Comparison of ENCODE assay signal across 26 cellular contexts in genomic region chr18:12431561-12431960, GRCh38. TPM values are rescaled to one million over a fixed set of nuclear protein-coding genes. Genes with fewer than 3 reads are reported as not detected.
"Had no signal": no experiment of that assay in that cellular context is flagged by ENCODE, and none has a peak within 500 bp of the region (broad histone marks: within the 10 kb centered on the region; RNA-seq: fewer than 3 reads in every experiment).

No MANE protein-coding gene starts in this region.

- H3K9me3 ChIP-seq: left lung, mucosa of descending colon, ovary, suprapubic skin, thoracic aorta, tibial artery, upper lobe of right lung had no signal

- H3K27ac ChIP-seq: left lung, ovary, suprapubic skin, thoracic aorta, tibial artery, upper lobe of right lung had no signal

- H3K27me3 Mint-ChIP-seq: naive thymus-derived CD8-positive, alpha-beta T cell; progenitor cell of endocrine pancreas; stimulated activated memory B cell treated with anti-CD40 and anti-IgM and Interleukin-4, amounts not matched to agents 10 μg/mL and 1 μg/mL and 100 μg/mL, for 72 hours; stimulated activated naive CD8-positive, alpha-beta T cell treated with anti-CD3 and anti-CD28 coated beads, Interleukin-15, amount 100 ng/mL, for 72 hours had no signal

- H3K36me3 ChIP-seq: ovary, upper lobe of right lung had no signal

- H3K27ac Mint-ChIP-seq: immature natural killer cell; progenitor cell of endocrine pancreas; stimulated activated memory B cell treated with anti-CD40 and anti-IgM and Interleukin-4, amounts not matched to agents 10 μg/mL and 1 μg/mL and 100 μg/mL, for 72 hours; stimulated activated naive CD8-positive, alpha-beta T cell treated with anti-CD3 and anti-CD28 coated beads, Interleukin-15, amount 100 ng/mL, for 72 hours had no signal

- H3K4me3 Mint-ChIP-seq: immature natural killer cell; naive thymus-derived CD8-positive, alpha-beta T cell; stimulated activated memory B cell treated with anti-CD40 and anti-IgM and Interleukin-4, amounts not matched to agents 10 μg/mL and 1 μg/mL and 100 μg/mL, for 72 hours; stimulated activated naive CD8-positive, alpha-beta T cell treated with anti-CD3 and anti-CD28 coated beads, Interleukin-15, amount 100 ng/mL, for 72 hours had no signal

- H3K4me3 ChIP-seq: left lung, lung, mucosa of descending colon, ovary, suprapubic skin, thoracic aorta, tibial artery, upper lobe of right lung had no signal

- H3K4me1 ChIP-seq: left lung, suprapubic skin, tibial artery, upper lobe of right lung had no signal

- H3K9me3 Mint-ChIP-seq: immature natural killer cell; naive thymus-derived CD8-positive, alpha-beta T cell; stimulated activated memory B cell treated with anti-CD40 and anti-IgM and Interleukin-4, amounts not matched to agents 10 μg/mL and 1 μg/mL and 100 μg/mL, for 72 hours; stimulated activated naive CD8-positive, alpha-beta T cell treated with anti-CD3 and anti-CD28 coated beads, Interleukin-15, amount 100 ng/mL, for 72 hours had no signal

- DNase-seq: hippocampal formation; immature natural killer cell; kidney; left colon; left lung; midbrain; mucosa of descending colon; naive thymus-derived CD8-positive, alpha-beta T cell; ovary; retina; small intestine; stimulated activated CD4-positive, alpha-beta T cell treated with anti-CD3 and anti-CD28 coated beads, Interleukin-1b, Interleukin-23, amount 100 ng/mL, for 48 hours; stimulated activated CD4-positive, alpha-beta T cell treated with anti-CD3 and anti-CD28 coated beads, Interleukin-2, amount 100 ng/mL, for 48 hours; stimulated activated CD4-positive, alpha-beta T cell treated with anti-CD3 and anti-CD28 coated beads, Interleukin-4, amount 100 ng/mL, for 4 hours; stimulated activated CD8-positive, alpha-beta memory T cell treated with anti-CD3 and anti-CD28 coated beads, Interleukin-4, amount 100 ng/mL, for 48 hours; stimulated activated naive CD4-positive, alpha-beta T cell treated with Interleukin-2 at 50 U/mL for 16 hours; stimulated activated naive CD8-positive, alpha-beta T cell treated with anti-CD3 and anti-CD28 coated beads, Interleukin-15, amount 100 ng/mL, for 72 hours; tibial artery; trophoblast cell; upper lobe of right lung had no signal

- H3K27me3 ChIP-seq: left lung, ovary, suprapubic skin, tibial artery, upper lobe of right lung had no signal

- ATAC-seq: left colon; left lung; mucosa of descending colon; naive thymus-derived CD8-positive, alpha-beta T cell; sciatic nerve; stimulated activated memory B cell treated with anti-CD40 and anti-IgM and Interleukin-4, amounts not matched to agents 10 μg/mL and 1 μg/mL and 100 μg/mL, for 72 hours; upper lobe of right lung had no signal

- H3K4me1 Mint-ChIP-seq: immature natural killer cell; naive thymus-derived CD8-positive, alpha-beta T cell; stimulated activated memory B cell treated with anti-CD40 and anti-IgM and Interleukin-4, amounts not matched to agents 10 μg/mL and 1 μg/mL and 100 μg/mL, for 72 hours had no signal

RNA-seq across cellular contexts. Expression of gene PRELID3A, which starts 23.8 kb away (rescaled TPM):
- polyA plus RNA-seq: immature natural killer cell had no signal
